Comparison of ENCODE assay signal across 8 cellular contexts in the genomic region with DNA sequence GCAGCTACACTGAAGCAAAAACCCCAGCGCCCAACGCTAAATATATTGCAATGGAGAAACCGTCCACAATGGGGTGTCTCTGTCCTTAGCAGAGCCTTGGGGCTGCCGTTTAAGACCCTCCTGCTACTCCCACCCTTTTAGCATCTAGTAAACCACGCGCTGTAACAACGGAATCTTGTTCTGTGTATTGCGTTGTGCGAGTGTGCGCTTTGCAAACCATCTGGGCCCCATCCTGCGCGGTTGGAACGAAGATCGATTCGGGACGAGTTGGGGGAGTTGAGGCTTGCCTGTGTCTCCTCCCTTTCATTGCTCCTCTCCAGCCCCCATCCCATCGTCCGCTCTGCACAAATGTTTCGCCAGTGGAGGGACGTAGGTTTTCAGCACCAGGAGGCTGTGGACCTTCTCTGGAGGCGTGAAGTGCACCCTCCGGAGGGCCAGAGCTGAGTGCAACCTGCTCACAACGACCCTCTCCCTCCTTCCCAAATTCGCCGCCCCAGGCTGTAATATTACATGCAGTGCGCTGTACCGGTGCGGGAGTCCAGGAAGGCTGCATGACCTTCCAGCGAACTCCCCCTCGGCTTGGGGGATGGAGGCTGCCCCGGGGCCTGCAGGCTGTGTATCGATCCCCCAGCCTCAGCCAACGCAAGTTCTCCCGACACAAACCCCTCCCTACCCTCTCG. TPM values are rescaled to one million over a fixed set of nuclear protein-coding genes. Genes with fewer than 3 reads are reported as not detected.
A peak's percentile ranks its signal among the peaks of the same experiment; 100 is the strongest.
DNase-seq lines count a peak whose midpoint lies in the region; ATAC-seq, FAIRE-seq and TF ChIP-seq lines count a peak whose summit lies in the region.

No MANE protein-coding gene starts in this region.

- H3K23ac ChIP-seq in IMR-90 (ENCODE audit: low read depth, low read length): peak overlapping the region; percentile 79

- peak; percentile 9 to 13 for ATAC-seq in CD4-positive, CD25-positive, alpha-beta regulatory T cell (ENCODE audit: low read depth in 2 of 2)
- no peak for ATAC-seq in IMR-90 (ENCODE audit: low read depth)
- ATAC-seq in body of pancreas: no peak
- ATAC-seq in GM18907 (IDR thresholded peaks at IDR 0.05; ENCODE audit: unreplicated experiment): no peak

- H3K9me1 ChIP-seq in IMR-90 (ENCODE audit: insufficient read depth, low read length): no peaks in the 10 kb centered on the region

- peak overlapping the region; percentile 95 to 99 (median 98) for H3K4me3 Mint-ChIP-seq in CD4-positive, CD25-positive, alpha-beta regulatory T cell

- FAIRE-seq in small intestine (lab: Jason Lieb, UNC): no peak

- WGBS in IMR-90 (ENCODE audit: extremely low coverage in 2 of 2, insufficient read length in 1 of 2), 2 experiments: 0% methylated on average over 8 of the region's 35 CpGs; no CpG with 5 or more reads in 1 of the 2 experiments
- 0 to 1% methylated on average over 28 to 35 of the region's 35 CpGs for WGBS in body of pancreas, 2 donors
- WGBS in small intestine, 3 donors: 0% methylated on average over 34 to 35 of the region's 35 CpGs

- H3K9me3 ChIP-seq in CD4-positive, CD25-positive, alpha-beta regulatory T cell (ENCODE audit: control insufficient read depth in 2 of 2, low read length in 2 of 2): no peaks in the 10 kb centered on the region
- H3K9me3 ChIP-seq in IMR-90 (ENCODE audit: control insufficient read depth, insufficient read depth, low read length) (no peaks in the 10 kb centered on the region), body of pancreas (no peaks in the 10 kb centered on the region), small intestine (ENCODE audit: control insufficient read depth, low read depth) (no peaks in the 10 kb centered on the region)

- H3K4ac ChIP-seq in IMR-90 (ENCODE audit: low read depth, low read length): peak overlapping the region; percentile 4; the same call in 1 of the 2 replicates

- no peak overlapping the region; the same call in 1 of the 2 replicates for H4K5ac ChIP-seq in IMR-90 (ENCODE audit: low read depth, low read length)

- H4K91ac ChIP-seq in IMR-90 (ENCODE audit: insufficient read depth, low read depth, low read length): no peak overlapping the region

- intact Hi-C loops in IMR-90 (cut with micrococcal nuclease): loop anchor here (5.0 kb wide), 1 partner anchor 53 kb away; no protein-coding TSS in a partner anchor
- intact Hi-C loops in body of pancreas (cut with DNase I): no loop called here

- dilution Hi-C loops in IMR-90 (cut with HindIII; ENCODE audit: low sequenced_read_pairs, unreplicated experiment): no loop called here

- peak overlapping the region; percentile 83 for H3K9ac ChIP-seq in IMR-90 (ENCODE audit: low read depth, low read length)

- H3K4me1 Mint-ChIP-seq in CD4-positive, CD25-positive, alpha-beta regulatory T cell: peaks cover 11 to 29% (median 21%) of the 10 kb centered on the region in 4 donors

- H3K4me1 ChIP-seq in CD4-positive, CD25-positive, alpha-beta regulatory T cell (ENCODE audit: control insufficient read depth, insufficient read depth, low read length, poor library complexity, severe bottlenecking): peaks cover 31% of the 10 kb centered on the region
- H3K4me1 ChIP-seq in IMR-90 (ENCODE audit: control insufficient read depth, insufficient read depth, low read length): peaks cover 4% of the 10 kb centered on the region
- H3K4me1 ChIP-seq in body of pancreas: peaks cover 32% of the 10 kb centered on the region
- H3K4me1 ChIP-seq in small intestine (ENCODE audit: control insufficient read depth in 2 of 2, insufficient read depth in 1 of 2, low read depth in 1 of 2, low read length in 1 of 2): peaks cover 1 to 2% of the 10 kb centered on the region in 2 donors

- peaks cover 2% of the 10 kb centered on the region for H3K36me3 Mint-ChIP-seq in CD4-positive, CD25-positive, alpha-beta regulatory T cell

- H3K14ac ChIP-seq in IMR-90 (replicated peaks; ENCODE audit: low read depth, low read length): peak overlapping the region; percentile 43

- DNase-seq in CD4-positive, CD25-positive, alpha-beta regulatory T cell: peak in 2 of 3 donors; percentile 29 to 46
- DNase-seq in IMR-90 (peak; percentile 40), T-helper 1 cell (peak in 4 of 5 donors; percentile 11 to 40 (median 30)), body of pancreas (peak; percentile 30 to 44 (median 36)), inferior parietal cortex (ENCODE audit: extremely low spot score) (peak; percentile 64), small intestine (no peak), SHP77 treated with DMSO at 0.1 percent for 48 hours (lab: John Stamatoyannopoulos, UW) (no peak)

- peak overlapping the region; percentile 35; the same call in 1 of the 2 replicates for H3K56ac ChIP-seq in IMR-90 (ENCODE audit: extremely low read depth, insufficient read depth, low read length)

- peak overlapping the region; percentile 84 for H2AK9ac ChIP-seq in IMR-90 (replicated peaks; ENCODE audit: low read depth, low read length, poor library complexity)

- H3K9me3 Mint-ChIP-seq in CD4-positive, CD25-positive, alpha-beta regulatory T cell: no peaks in the 10 kb centered on the region

- BruUV-seq in IMR-90 (replicated peaks; lab: Mats Ljungman, UMichigan): no TSS peak

- CTCF ChIA-PET in IMR-90 (lab: Yijun Ruan, JAX): interaction anchor here (0.9 kb wide), 1 partner anchor 11 kb away, joined by 3 read pairs; no protein-coding TSS in a partner anchor

- no peak for TF ChIP-seq RAD21 in IMR-90 (IDR thresholded peaks at IDR 0.05; ENCODE audit: low read length)

- POLR2A ChIA-PET in IMR-90 (lab: Charles Lee; ENCODE audit: unreplicated experiment): interaction anchor here (0.6 kb wide), 1 partner anchor 10 kb away, joined by 3 read pairs; no protein-coding TSS in a partner anchor

- H2AK5ac ChIP-seq in IMR-90 (ENCODE audit: low read depth, low read length): no peak overlapping the region

- H3K36me3 ChIP-seq in CD4-positive, CD25-positive, alpha-beta regulatory T cell (ENCODE audit: control insufficient read depth, insufficient read depth, low read length): no peaks in the 10 kb centered on the region
- H3K36me3 ChIP-seq in IMR-90 (ENCODE audit: control insufficient read depth, insufficient read depth, low read length) (no peaks in the 10 kb centered on the region), body of pancreas (replicated peaks in 1 of 2; ENCODE audit: insufficient read depth in 1 of 2, low read depth in 2 of 2) (no peaks in the 10 kb centered on the region), small intestine (ENCODE audit: control insufficient read depth in 2 of 2, insufficient read depth in 2 of 2, low read length in 2 of 2) (no peaks in the 10 kb centered on the region)

- no peak overlapping the region; the same call in 1 of the 2 replicates for H3K18ac ChIP-seq in IMR-90 (ENCODE audit: low read depth, low read length)

- peaks cover 0 to 28% of the 10 kb centered on the region in 2 experiments; a peak in 2 of 4 replicates for H3K79me1 ChIP-seq in IMR-90 (ENCODE audit: low read depth in 1 of 2, low read length in 2 of 2)

- TF ChIP-seq POLR2A in IMR-90 (IDR thresholded peaks at IDR 0.05; ENCODE audit: low read depth, low read length) (no peak), body of pancreas (IDR thresholded peaks at IDR 0.05) (no peak)

- no peak overlapping the region for H2BK15ac ChIP-seq in IMR-90 (ENCODE audit: low read depth, low read length)

- peak overlapping the region; percentile 89 for H3K27ac ChIP-seq in CD4-positive, CD25-positive, alpha-beta regulatory T cell (ENCODE audit: insufficient read depth, low read length, poor library complexity, severe bottlenecking)
- peak overlapping the region; percentile 95 for H3K27ac ChIP-seq in IMR-90 (ENCODE audit: insufficient read depth, low read length)
- peak overlapping the region in 3 of 4 donors; percentile 91 to 92 (median 91) for H3K27ac ChIP-seq in body of pancreas
- peak overlapping the region in 1 of 2 donors; percentile 77 for H3K27ac ChIP-seq in small intestine (ENCODE audit: low read depth in 1 of 2, low read length in 1 of 2)

- H2BK5ac ChIP-seq in IMR-90 (ENCODE audit: low read depth, low read length, poor library complexity, severe bottlenecking): no peak overlapping the region

- H3K4me3 ChIP-seq in CD4-positive, CD25-positive, alpha-beta regulatory T cell (ENCODE audit: low read depth, low read length): peak overlapping the region; percentile 91
- H3K4me3 ChIP-seq in IMR-90 (ENCODE audit: insufficient read depth, low read depth, low read length) (peak overlapping the region; percentile 91), body of pancreas (peak overlapping the region; percentile 33 to 54), small intestine (ENCODE audit: low read depth in 1 of 2, low read length in 2 of 2) (peak overlapping the region; percentile 95 to 100)

- H2AFZ ChIP-seq in IMR-90 (replicated peaks; ENCODE audit: low read length, poor library complexity): peak overlapping the region; percentile 96

- peak overlapping the region in 1 of 2 experiments; percentile 5; a peak in 2 of 4 replicates for H4K8ac ChIP-seq in IMR-90 (ENCODE audit: low read depth in 2 of 2, low read length in 2 of 2)

- H2BK20ac ChIP-seq in IMR-90 (ENCODE audit: low read depth, low read length): no peak overlapping the region

- H3K27me3 ChIP-seq in CD4-positive, CD25-positive, alpha-beta regulatory T cell (ENCODE audit: control insufficient read depth, insufficient read depth, low read length): no peaks in the 10 kb centered on the region
- H3K27me3 ChIP-seq in IMR-90 (ENCODE audit: control insufficient read depth, insufficient read depth, low read length) (no peaks in the 10 kb centered on the region), body of pancreas (no peaks in the 10 kb centered on the region), small intestine (ENCODE audit: control insufficient read depth in 2 of 2, insufficient read depth in 2 of 2, low read length in 2 of 2) (no peaks in the 10 kb centered on the region)

- H3K27ac Mint-ChIP-seq in CD4-positive, CD25-positive, alpha-beta regulatory T cell: peak overlapping the region; percentile 95 to 96 (median 95)

- no peak overlapping the region for H2BK120ac ChIP-seq in IMR-90 (ENCODE audit: low read depth, low read length)

- TF ChIP-seq CTCF in IMR-90 (conservative IDR thresholded peaks at IDR 0.05; ENCODE audit: low read depth, low read length) (no peak), body of pancreas (IDR thresholded peaks at IDR 0.05) (no peak)

- peaks cover 19% of the 10 kb centered on the region for H3K27me3 Mint-ChIP-seq in CD4-positive, CD25-positive, alpha-beta regulatory T cell

- peak overlapping the region; percentile 100 for H3K4me2 ChIP-seq in IMR-90 (ENCODE audit: low read depth, low read length)

- in situ Hi-C loops in IMR-90 (cut with MboI; ENCODE audit: low sequenced_read_pairs): no loop called here

- peaks cover 30% of the 10 kb centered on the region for H4K20me1 ChIP-seq in IMR-90 (ENCODE audit: insufficient read depth, low read length)

RNA-seq across cellular contexts. Expression of gene KMT2A, which starts 1.6 kb away (rescaled TPM):
- 179 TPM for total RNA-seq in CD4-positive, CD25-positive, alpha-beta regulatory T cell
- polyA plus RNA-seq in CD4-positive, CD25-positive, alpha-beta regulatory T cell: 10 to 100 TPM; 12.1 to 19.5 (median 18.2) TPM
- total RNA-seq in IMR-90 (2012; rRNA removed): 19.7 and 21.1 TPM in 2 replicates
- 15.0 and 18.2 TPM in 2 replicates for polyA plus RNA-seq in IMR-90 (2012; rRNA removed)
- polyA plus RNA-seq in IMR-90 (2012; cell fraction: cytosol; rRNA removed): 6.1 and 6.3 TPM in 2 replicates
- polyA plus RNA-seq in IMR-90 (2012; cell fraction: nucleus; rRNA removed; ENCODE audit: low replicate concordance): 26.7 and 54.4 TPM in 2 replicates
- 100 to 1,000 TPM in 1 of 2 donors, 10 to 100 TPM in 1; 62.6 to 209 TPM for total RNA-seq in body of pancreas
- 10 to 100 TPM in 1 of 3 donors, 1 to 10 TPM in 2; 7.3 to 11.4 (median 7.6) TPM for polyA plus RNA-seq in small intestine

RNA-seq across cellular contexts. Expression of gene ATP5MG, which starts 33.3 kb away (rescaled TPM):
- total RNA-seq in CD4-positive, CD25-positive, alpha-beta regulatory T cell: 154 TPM
- polyA plus RNA-seq in CD4-positive, CD25-positive, alpha-beta regulatory T cell: 100 to 1,000 TPM; 578 to 706 (median 677) TPM
- total RNA-seq in IMR-90 (2012; rRNA removed): 71.1 and 219 TPM in 2 replicates
- polyA plus RNA-seq in IMR-90 (2012; rRNA removed): 144 and 149 TPM in 2 replicates
- 87.3 and 230 TPM in 2 replicates for polyA plus RNA-seq in IMR-90 (2012; cell fraction: cytosol; rRNA removed)
- 19.7 and 67.4 TPM in 2 replicates for polyA plus RNA-seq in IMR-90 (2012; cell fraction: nucleus; rRNA removed; ENCODE audit: low replicate concordance)
- total RNA-seq in body of pancreas: 10 to 100 TPM; 45.2 to 91.3 TPM
- polyA plus RNA-seq in small intestine: 100 to 1,000 TPM; 234 to 332 (median 329) TPM

Comparison
In these comparisons a context has a peak if more than half of its experiments do, and no peak if none do; other contexts are left out.
1. ATAC-seq: peak in CD4-positive, CD25-positive, alpha-beta regulatory T cell (2 of 2); none in IMR-90 (single experiment), body of pancreas (single experiment) and GM18907 (single experiment).
2. DNase-seq: peak in CD4-positive, CD25-positive, alpha-beta regulatory T cell (2 of 3), IMR-90 (single experiment), T-helper 1 cell (4 of 5), body of pancreas (4 of 4) and inferior parietal cortex (single experiment); none in small intestine (single experiment) and SHP77 treated with DMSO at 0.1 percent for 48 hours (single experiment).
3. H3K4me3 ChIP-seq: peak in every context shown above with its lines; median percentile 98 in small intestine; 91 in CD4-positive, CD25-positive, alpha-beta regulatory T cell; 91 in IMR-90; 44 in body of pancreas.